ENCODE assay signal across 8 cellular contexts in genomic region chr11:469684-470667, GRCh38. TPM values are rescaled to one million over a fixed set of nuclear protein-coding genes. Genes with fewer than 3 reads are reported as not detected.
DNase-seq lines count a peak whose midpoint lies in the region; ATAC-seq, FAIRE-seq and TF ChIP-seq lines count a peak whose summit lies in the region.

No MANE protein-coding gene starts in this region.

- no peak for FAIRE-seq in GM12892 (lab: Jason Lieb, UNC)

- CTCF ChIA-PET in RWPE1 (lab: Yijun Ruan, JAX) = no interaction called here

- peak overlapping the region; percentile 30 for H2BK12ac ChIP-seq in neuronal stem cell (ENCODE audit: low read length)

- H3K14ac ChIP-seq in neuronal stem cell (ENCODE audit: low read length) = no peak overlapping the region

- peak overlapping the region; percentile 74 for H3K27ac ChIP-seq in RWPE1
- H3K27ac ChIP-seq in neuronal stem cell (replicated peaks; ENCODE audit: low read length) = no peak overlapping the region

- H3K23ac ChIP-seq in neuronal stem cell (ENCODE audit: low read depth, low read length, poor library complexity) = peak overlapping the region; percentile 68

- DNase-seq in AG20443 (ENCODE audit: low spot score) (peak; percentile 93), RWPE1 (ENCODE audit: low spot score) (peak; percentile 28), fibroblast of pulmonary artery (ENCODE audit: low read depth) (peak; percentile 88), neuronal stem cell (ENCODE audit: low spot score) (no peak), GM12892 (ENCODE audit: insufficient read length) (no peak), activated gamma-delta T cell (lab: John Stamatoyannopoulos, UW) (no peak)
- no peak for DNase-seq in activated CD8-positive, alpha-beta memory T cell treated with anti-CD3 and anti-CD28 coated beads, Interleukin-2, amount 50 U/mL, for 4 hours

- H2AFZ ChIP-seq in neuronal stem cell (ENCODE audit: low read length) = no peak overlapping the region

- POLR2A ChIA-PET in RWPE1 (lab: Yijun Ruan, JAX; ENCODE audit: low non-redundant PET) = no interaction called here

- no peak for TF ChIP-seq POLR2A in GM12892 (IDR thresholded peaks at IDR 0.05; ENCODE audit: low read depth, low read length)

- H3K4me3 ChIP-seq in fibroblast of pulmonary artery (replicated peaks; ENCODE audit: low read depth, low read length) (peak overlapping the region; percentile 38), neuronal stem cell (ENCODE audit: low read length in 2 of 2) (no peak overlapping the region)

- H3K36me3 ChIP-seq in neuronal stem cell (replicated peaks in 1 of 2; ENCODE audit: control insufficient read depth in 2 of 2, insufficient read depth in 2 of 2, low read length in 2 of 2) = peaks cover 3 to 12% of the 10 kb centered on the region in 2 donors

- peaks cover 12% of the 10 kb centered on the region for H3K79me1 ChIP-seq in neuronal stem cell (ENCODE audit: low read depth, low read length)

- H3K18ac ChIP-seq in neuronal stem cell (ENCODE audit: low read length) = no peak overlapping the region

- no CpG with 5 or more reads among the region's 30 CpGs for WGBS in neuronal stem cell (ENCODE audit: extremely low coverage in 2 of 2, insufficient read length in 2 of 2, insufficient replicate concordance in 1 of 2), 2 donors

- no peak overlapping the region for H2BK5ac ChIP-seq in neuronal stem cell (ENCODE audit: low read length)

- no peak overlapping the region for H3K4me2 ChIP-seq in neuronal stem cell (ENCODE audit: insufficient read depth, low read length, poor library complexity, severe bottlenecking)

- no peak overlapping the region for H2AK5ac ChIP-seq in neuronal stem cell (ENCODE audit: low read depth, low read length)

- ATAC-seq in HG02852 (IDR thresholded peaks at IDR 0.05; ENCODE audit: unreplicated experiment) = no peak

- H3K9ac ChIP-seq in neuronal stem cell (ENCODE audit: low read depth, low read length, poor library complexity) = no peak overlapping the region

- H2BK120ac ChIP-seq in neuronal stem cell (ENCODE audit: low read depth, low read length) = no peak overlapping the region

- H3K4me1 ChIP-seq in neuronal stem cell (ENCODE audit: control insufficient read depth in 2 of 2, insufficient read depth in 1 of 2, low read depth in 1 of 2, low read length in 2 of 2) = peaks cover 7 to 10% of the 10 kb centered on the region in 2 donors

- H4K91ac ChIP-seq in neuronal stem cell (ENCODE audit: low read depth, low read length, poor library complexity) = no peak overlapping the region

- peak overlapping the region; percentile 38 for H2BK15ac ChIP-seq in neuronal stem cell (ENCODE audit: low read length)

- no peak overlapping the region for H4K8ac ChIP-seq in neuronal stem cell (ENCODE audit: low read depth, low read length)

- TF ChIP-seq CTCF in RWPE1 (conservative IDR thresholded peaks at IDR 0.05; ENCODE audit: low read depth) = no peak
- TF ChIP-seq CTCF in fibroblast of pulmonary artery (IDR thresholded peaks at IDR 0.05; ENCODE audit: low read length, missing control alignments) = peak; percentile 29

- peaks cover 0 to 4% of the 10 kb centered on the region in 2 donors for H3K9me3 ChIP-seq in neuronal stem cell (replicated peaks in 1 of 2; ENCODE audit: control insufficient read depth in 2 of 2, insufficient read depth in 1 of 2, low read depth in 1 of 2, low read length in 2 of 2)

- H3K4ac ChIP-seq in neuronal stem cell (ENCODE audit: low read length) = no peak overlapping the region

- no peaks in the 10 kb centered on the region for H3K27me3 ChIP-seq in neuronal stem cell (ENCODE audit: control insufficient read depth in 3 of 3, insufficient read depth in 3 of 3, low read depth in 1 of 3, low read length in 3 of 3)

RNA-seq across cellular contexts. Expression of gene PTDSS2, which starts 19.9 kb away (rescaled TPM):
- 27.4 TPM for polyA plus RNA-seq in neuronal stem cell (2013, experiment 1 of 2)
- polyA plus RNA-seq in neuronal stem cell (2013, experiment 2 of 2) = 26.0 TPM
- 7.3 TPM for polyA plus RNA-seq in GM12892 (2012; ENCODE audit: missing spikeins)

RNA-seq across cellular contexts. Expression of gene ANO9, which starts 28.2 kb away (rescaled TPM):
- polyA plus RNA-seq in neuronal stem cell (2013, experiment 1 of 2) = 2.8 TPM
- 1.9 TPM for polyA plus RNA-seq in neuronal stem cell (2013, experiment 2 of 2)
- polyA plus RNA-seq in GM12892 (2012; ENCODE audit: missing spikeins) = 32.2 TPM

RNA-seq across cellular contexts. Expression of gene RNH1, which starts 37.1 kb away (rescaled TPM):
- 35.7 TPM for polyA plus RNA-seq in neuronal stem cell (2013, experiment 1 of 2)
- polyA plus RNA-seq in neuronal stem cell (2013, experiment 2 of 2) = 35.1 TPM
- polyA plus RNA-seq in GM12892 (2012; ENCODE audit: missing spikeins) = 40.2 TPM

RNA-seq across cellular contexts. Expression of gene SIGIRR, which starts 55.2 kb away (rescaled TPM):
- polyA plus RNA-seq in neuronal stem cell (2013, experiment 1 of 2) = 15.1 TPM
- 13.4 TPM for polyA plus RNA-seq in neuronal stem cell (2013, experiment 2 of 2)
- 4.6 TPM for polyA plus RNA-seq in GM12892 (2012; ENCODE audit: missing spikeins)

Comparison
In these comparisons a context has a peak if more than half of its experiments do, and no peak if none do; other contexts are left out.
1. DNase-seq: peak in AG20443 (single experiment), RWPE1 (single experiment) and fibroblast of pulmonary artery (single experiment); none in neuronal stem cell (single experiment), activated CD8-positive, alpha-beta memory T cell treated with anti-CD3 and anti-CD28 coated beads, Interleukin-2, amount 50 U/mL, for 4 hours (single experiment), GM12892 (single experiment) and activated gamma-delta T cell (single experiment).